36 cellular contexts compared by ENCODE assay signal in the genomic region with DNA sequence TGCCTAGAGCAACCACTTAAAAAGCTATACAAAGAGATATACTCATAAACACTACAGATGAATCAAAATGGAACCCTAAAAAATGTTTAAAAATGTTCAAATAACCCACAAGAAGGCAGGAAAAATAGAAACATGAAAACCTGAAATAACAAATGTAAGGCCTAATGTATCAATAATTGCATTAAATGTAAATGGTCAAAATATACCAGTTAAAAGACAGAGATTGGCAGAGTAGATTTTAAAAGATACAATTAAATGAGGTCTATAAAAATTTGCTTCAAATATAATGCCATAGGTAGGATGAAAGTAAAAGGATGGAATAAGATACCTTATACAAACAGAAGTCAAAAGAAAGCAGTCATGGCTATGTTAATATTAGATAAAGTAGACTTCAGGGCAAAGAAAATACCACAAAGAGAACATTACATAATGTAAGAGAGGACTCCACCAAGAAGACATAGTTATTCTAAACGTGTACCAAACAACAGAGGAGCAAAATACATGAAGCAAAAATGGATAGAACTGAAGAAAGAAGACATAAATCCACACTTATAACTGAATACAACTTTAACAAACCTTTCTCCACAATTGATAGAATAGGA. TPM values are rescaled to one million over a fixed set of nuclear protein-coding genes. Genes with fewer than 3 reads are reported as not detected.
"Had no signal": no experiment of that assay in that cellular context is flagged by ENCODE, and none has a peak within 500 bp of the region (broad histone marks: within the 10 kb centered on the region; RNA-seq: fewer than 3 reads in every experiment).

No MANE protein-coding gene starts in this region.

- H3K36me3 ChIP-seq: MG63 had no signal

- DNase-seq: Karpas-422, Kasumi-1, MG63, MM.1S, MV-4-11, NCI-H1048, NCI-H1092, NCI-H1092 treated with DMSO at 0.1 percent for 48 hours, NCI-H1105, NCI-H1105 treated with DMSO at 0.1 percent for 48 hours, NCI-H1417, NCI-H1417 treated with DMSO at 0.1 percent for 48 hours, NCI-H1436, NCI-H1436 treated with DMSO at 0.1 percent for 48 hours, NCI-H146, NCI-H1694, NCI-H1694 treated with DMSO at 0.1 percent for 48 hours, NCI-H187, NCI-H187 treated with DMSO at 0.1 percent for 48 hours, NCI-H1930, NCI-H2029, NCI-H2029 treated with DMSO at 0.1 percent for 48 hours, NCI-H2081, NCI-H2081 treated with DMSO at 0.1 percent for 48 hours, NCI-H2107, NCI-H2171, NCI-H2171 treated with DMSO at 0.1 percent for 48 hours, NCI-H2227 treated with DMSO at 0.1 percent for 48 hours, NCI-H226, NCI-H345, NCI-H446, NCI-H446 treated with DMSO at 0.1 percent for 48 hours, NCI-H510A, NCI-H510A treated with DMSO at 0.1 percent for 48 hours, NCI-H524 had no signal

- H3K27me3 ChIP-seq: MG63 had no signal

- H3K4me3 ChIP-seq: MG63 had no signal

RNA-seq across cellular contexts. Expression of a gene that starts 25.2 kb away (rescaled TPM):
- total RNA-seq: M059J had no signal
